12 cellular contexts compared by ENCODE assay signal in the genomic region with DNA sequence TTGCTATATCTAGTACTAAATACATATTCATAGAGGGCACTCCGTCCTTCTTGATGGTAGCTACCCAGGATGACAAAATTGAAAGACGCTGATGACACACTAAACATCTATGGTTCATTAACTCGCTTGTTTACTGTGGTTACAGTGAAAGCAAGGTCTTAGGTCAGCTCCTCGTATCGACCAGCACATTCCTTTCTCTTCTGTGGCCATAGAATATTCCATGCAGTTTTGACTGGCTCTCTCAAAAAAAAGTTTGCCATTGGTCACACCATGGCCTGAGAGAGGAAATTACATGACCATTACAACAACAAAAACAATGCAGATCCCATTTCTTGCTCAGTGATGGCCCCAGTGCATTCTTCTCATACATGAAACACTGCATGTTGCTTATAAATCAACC.
A peak's percentile ranks its signal among the peaks of the same experiment; 100 is the strongest.
DNase-seq lines count a peak whose midpoint lies in the region; ATAC-seq lines count a peak whose summit lies in the region.
"Had no signal": no experiment of that assay in that cellular context is flagged by ENCODE, and none has a peak within 500 bp of the region (broad histone marks: within the 10 kb centered on the region; RNA-seq: fewer than 3 reads in every experiment).

No MANE protein-coding gene starts in this region.

- 81% methylated on average over 5 of the region's 5 CpGs for WGBS in right cardiac atrium

- H3K4me1 ChIP-seq in right cardiac atrium (ENCODE audit: control insufficient read depth, insufficient read depth, low read length): no peaks in the 10 kb centered on the region
- H3K4me1 ChIP-seq: lower lobe of right lung, thyroid gland had no signal

- intact Hi-C loops in right cardiac atrium (cut with DNase I): loop anchor here in 1 of 4 donors (10.0 kb wide), 1 partner anchor 234 kb away; no protein-coding TSS in a partner anchor

- H3K27me3 ChIP-seq in right cardiac atrium (ENCODE audit: control insufficient read depth, insufficient read depth): no peaks in the 10 kb centered on the region
- H3K27me3 ChIP-seq: thyroid gland had no signal

- no peaks in the 10 kb centered on the region for H3K9me3 Mint-ChIP-seq in activated T-cell treated with anti-CD3 and anti-CD28 coated beads, Interleukin-2, amount 50 U/mL, for 4 hours

- no peak overlapping the region for H3K4me3 Mint-ChIP-seq in activated T-cell treated with anti-CD3 and anti-CD28 coated beads, Interleukin-2, amount 50 U/mL, for 4 hours

- H3K27me3 Mint-ChIP-seq in activated T-cell treated with anti-CD3 and anti-CD28 coated beads, Interleukin-2, amount 50 U/mL, for 4 hours (ENCODE audit: low read depth): no peaks in the 10 kb centered on the region

- ATAC-seq in GM18499 (IDR thresholded peaks at IDR 0.05; ENCODE audit: insufficient read depth, unreplicated experiment) (peak; percentile 46), GM21576 (IDR thresholded peaks at IDR 0.05; ENCODE audit: unreplicated experiment) (peak; percentile 84), HG03196 (IDR thresholded peaks at IDR 0.05; ENCODE audit: unreplicated experiment) (peak; percentile 78), right cardiac atrium (no peak)
- ATAC-seq in activated T-cell treated with anti-CD3 and anti-CD28 coated beads, Interleukin-2, amount 50 U/mL, for 4 hours: no peak
- ATAC-seq: lower lobe of right lung had no signal

- no peak overlapping the region for H3K4me3 ChIP-seq in right cardiac atrium (ENCODE audit: low read length)
- H3K4me3 ChIP-seq: lower lobe of right lung, thyroid gland had no signal

- H3K9me3 ChIP-seq in right cardiac atrium (ENCODE audit: control insufficient read depth, low read length): no peaks in the 10 kb centered on the region
- H3K9me3 ChIP-seq: lower lobe of right lung, thyroid gland had no signal

- H3K4me1 Mint-ChIP-seq in activated T-cell treated with anti-CD3 and anti-CD28 coated beads, Interleukin-2, amount 50 U/mL, for 4 hours (ENCODE audit: low read depth): no peaks in the 10 kb centered on the region

- no peak overlapping the region for H3K27ac ChIP-seq in right cardiac atrium (ENCODE audit: low read length)
- H3K27ac ChIP-seq: lower lobe of right lung, thyroid gland had no signal

- no peaks in the 10 kb centered on the region for H3K36me3 Mint-ChIP-seq in activated T-cell treated with anti-CD3 and anti-CD28 coated beads, Interleukin-2, amount 50 U/mL, for 4 hours (ENCODE audit: insufficient read depth)

- peak; percentile 18 for DNase-seq in fibroblast of gingiva (ENCODE audit: low read depth)
- no peak for DNase-seq in activated T-cell treated with anti-CD3 and anti-CD28 coated beads, Interleukin-2, amount 50 U/mL, for 4 hours
- no peak for DNase-seq in UCSD-AML1 (lab: John Stamatoyannopoulos, UW; ENCODE audit: unreplicated experiment)
- no peak for DNase-seq in NOMO-1 treated with DMSO at 0.1 percent for 48 hours (lab: John Stamatoyannopoulos, UW; ENCODE audit: unreplicated experiment)
- no peak for DNase-seq in right cardiac atrium
- DNase-seq: effector CD8-positive, alpha-beta T cell; lower lobe of right lung; NCI-H1105 treated with DMSO at 0.1 percent for 48 hours; thyroid gland had no signal

Comparison
In these comparisons a context has a peak if more than half of its experiments do, and no peak if none do; other contexts are left out.
1. ATAC-seq: peak in GM18499 (single experiment), GM21576 (single experiment) and HG03196 (single experiment); none in activated T-cell treated with anti-CD3 and anti-CD28 coated beads, Interleukin-2, amount 50 U/mL, for 4 hours (0 of 2) and right cardiac atrium (0 of 2).